In the genomic region with DNA sequence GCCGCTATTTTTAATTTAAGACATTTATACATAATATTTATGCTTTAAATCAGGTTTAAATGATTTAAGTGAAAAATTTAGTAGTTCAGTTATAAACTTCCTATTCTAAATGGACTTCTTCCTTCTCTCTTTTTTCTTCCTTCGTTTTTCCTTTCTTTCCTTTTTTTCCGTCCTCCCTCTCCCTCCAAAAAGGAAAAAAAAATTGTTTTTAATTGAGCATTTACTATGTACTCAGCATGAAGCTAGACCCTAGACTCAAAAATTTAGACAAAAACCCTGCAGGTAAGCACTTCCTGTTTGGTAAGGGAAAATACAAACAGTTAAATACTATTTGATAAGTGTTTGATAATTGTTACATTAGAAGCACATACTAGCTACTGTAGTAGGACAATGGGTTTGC, we compare ENCODE assay signal across 1 cellular context.
TF ChIP-seq lines count a peak whose summit lies in the region.

No MANE protein-coding gene starts in this region.

TF ChIP-seq in GM23338, 12 proteins besides CTCF, POLR2A, EP300 and RAD21 (continued from another document):
- TF ChIP-seq ZNF114 (CRISPR knock-in tag; IDR thresholded peaks at IDR 0.05) (no peak), CREB1 (CRISPR knock-in tag; IDR thresholded peaks at IDR 0.05; ENCODE audit: low read depth) (no peak), POLR2AphosphoS5 (IDR thresholded peaks at IDR 0.05; ENCODE audit: low read depth) (no peak), STAT1 (IDR thresholded peaks at IDR 0.05; ENCODE audit: unreplicated experiment) (no peak), EZH2phosphoT487 (IDR thresholded peaks at IDR 0.05; ENCODE audit: unreplicated experiment) (no peak), EZH2 (IDR thresholded peaks at IDR 0.05; ENCODE audit: low read depth, unreplicated experiment) (no peak), ZNF331 (CRISPR knock-in tag; IDR thresholded peaks at IDR 0.05; ENCODE audit: low read depth) (no peak), JUNB (IDR thresholded peaks at IDR 0.05; ENCODE audit: unreplicated experiment) (no peak), NANOG (IDR thresholded peaks at IDR 0.05; ENCODE audit: borderline replicate concordance) (no peak)
- TF ChIP-seq, protein P1, sequence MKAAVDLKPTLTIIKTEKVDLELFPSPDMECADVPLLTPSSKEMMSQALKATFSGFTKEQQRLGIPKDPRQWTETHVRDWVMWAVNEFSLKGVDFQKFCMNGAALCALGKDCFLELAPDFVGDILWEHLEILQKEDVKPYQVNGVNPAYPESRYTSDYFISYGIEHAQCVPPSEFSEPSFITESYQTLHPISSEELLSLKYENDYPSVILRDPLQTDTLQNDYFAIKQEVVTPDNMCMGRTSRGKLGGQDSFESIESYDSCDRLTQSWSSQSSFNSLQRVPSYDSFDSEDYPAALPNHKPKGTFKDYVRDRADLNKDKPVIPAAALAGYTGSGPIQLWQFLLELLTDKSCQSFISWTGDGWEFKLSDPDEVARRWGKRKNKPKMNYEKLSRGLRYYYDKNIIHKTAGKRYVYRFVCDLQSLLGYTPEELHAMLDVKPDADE (IDR thresholded peaks at IDR 0.05) = no peak
- TF ChIP-seq, protein P2, sequence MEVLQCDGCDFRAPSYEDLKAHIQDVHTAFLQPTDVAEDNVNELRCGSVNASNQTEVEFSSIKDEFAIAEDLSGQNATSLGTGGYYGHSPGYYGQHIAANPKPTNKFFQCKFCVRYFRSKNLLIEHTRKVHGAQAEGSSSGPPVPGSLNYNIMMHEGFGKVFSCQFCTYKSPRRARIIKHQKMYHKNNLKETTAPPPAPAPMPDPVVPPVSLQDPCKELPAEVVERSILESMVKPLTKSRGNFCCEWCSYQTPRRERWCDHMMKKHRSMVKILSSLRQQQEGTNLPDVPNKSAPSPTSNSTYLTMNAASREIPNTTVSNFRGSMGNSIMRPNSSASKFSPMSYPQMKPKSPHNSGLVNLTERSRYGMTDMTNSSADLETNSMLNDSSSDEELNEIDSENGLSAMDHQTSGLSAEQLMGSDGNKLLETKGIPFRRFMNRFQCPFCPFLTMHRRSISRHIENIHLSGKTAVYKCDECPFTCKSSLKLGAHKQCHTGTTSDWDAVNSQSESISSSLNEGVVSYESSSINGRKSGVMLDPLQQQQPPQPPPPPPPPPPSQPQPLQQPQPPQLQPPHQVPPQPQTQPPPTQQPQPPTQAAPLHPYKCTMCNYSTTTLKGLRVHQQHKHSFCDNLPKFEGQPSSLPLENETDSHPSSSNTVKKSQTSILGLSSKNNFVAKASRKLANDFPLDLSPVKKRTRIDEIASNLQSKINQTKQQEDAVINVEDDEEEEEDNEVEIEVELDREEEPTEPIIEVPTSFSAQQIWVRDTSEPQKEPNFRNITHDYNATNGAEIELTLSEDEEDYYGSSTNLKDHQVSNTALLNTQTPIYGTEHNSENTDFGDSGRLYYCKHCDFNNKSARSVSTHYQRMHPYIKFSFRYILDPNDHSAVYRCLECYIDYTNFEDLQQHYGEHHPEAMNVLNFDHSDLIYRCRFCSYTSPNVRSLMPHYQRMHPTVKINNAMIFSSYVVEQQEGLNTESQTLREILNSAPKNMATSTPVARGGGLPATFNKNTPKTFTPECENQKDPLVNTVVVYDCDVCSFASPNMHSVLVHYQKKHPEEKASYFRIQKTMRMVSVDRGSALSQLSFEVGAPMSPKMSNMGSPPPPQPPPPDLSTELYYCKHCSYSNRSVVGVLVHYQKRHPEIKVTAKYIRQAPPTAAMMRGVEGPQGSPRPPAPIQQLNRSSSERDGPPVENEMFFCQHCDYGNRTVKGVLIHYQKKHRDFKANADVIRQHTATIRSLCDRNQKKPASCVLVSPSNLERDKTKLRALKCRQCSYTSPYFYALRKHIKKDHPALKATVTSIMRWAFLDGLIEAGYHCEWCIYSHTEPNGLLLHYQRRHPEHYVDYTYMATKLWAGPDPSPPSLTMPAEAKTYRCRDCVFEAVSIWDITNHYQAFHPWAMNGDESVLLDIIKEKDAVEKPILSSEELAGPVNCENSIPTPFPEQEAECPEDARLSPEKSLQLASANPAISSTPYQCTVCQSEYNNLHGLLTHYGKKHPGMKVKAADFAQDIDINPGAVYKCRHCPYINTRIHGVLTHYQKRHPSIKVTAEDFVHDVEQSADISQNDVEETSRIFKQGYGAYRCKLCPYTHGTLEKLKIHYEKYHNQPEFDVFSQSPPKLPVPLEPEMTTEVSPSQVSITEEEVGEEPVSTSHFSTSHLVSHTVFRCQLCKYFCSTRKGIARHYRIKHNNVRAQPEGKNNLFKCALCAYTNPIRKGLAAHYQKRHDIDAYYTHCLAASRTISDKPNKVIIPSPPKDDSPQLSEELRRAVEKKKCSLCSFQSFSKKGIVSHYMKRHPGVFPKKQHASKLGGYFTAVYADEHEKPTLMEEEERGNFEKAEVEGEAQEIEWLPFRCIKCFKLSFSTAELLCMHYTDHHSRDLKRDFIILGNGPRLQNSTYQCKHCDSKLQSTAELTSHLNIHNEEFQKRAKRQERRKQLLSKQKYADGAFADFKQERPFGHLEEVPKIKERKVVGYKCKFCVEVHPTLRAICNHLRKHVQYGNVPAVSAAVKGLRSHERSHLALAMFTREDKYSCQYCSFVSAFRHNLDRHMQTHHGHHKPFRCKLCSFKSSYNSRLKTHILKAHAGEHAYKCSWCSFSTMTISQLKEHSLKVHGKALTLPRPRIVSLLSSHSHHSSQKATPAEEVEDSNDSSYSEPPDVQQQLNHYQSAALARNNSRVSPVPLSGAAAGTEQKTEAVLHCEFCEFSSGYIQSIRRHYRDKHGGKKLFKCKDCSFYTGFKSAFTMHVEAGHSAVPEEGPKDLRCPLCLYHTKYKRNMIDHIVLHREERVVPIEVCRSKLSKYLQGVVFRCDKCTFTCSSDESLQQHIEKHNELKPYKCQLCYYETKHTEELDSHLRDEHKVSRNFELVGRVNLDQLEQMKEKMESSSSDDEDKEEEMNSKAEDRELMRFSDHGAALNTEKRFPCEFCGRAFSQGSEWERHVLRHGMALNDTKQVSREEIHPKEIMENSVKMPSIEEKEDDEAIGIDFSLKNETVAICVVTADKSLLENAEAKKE (CRISPR knock-in tag; IDR thresholded peaks at IDR 0.05) = no peak
